1 cellular context compared by ENCODE assay signal in the genomic region with DNA sequence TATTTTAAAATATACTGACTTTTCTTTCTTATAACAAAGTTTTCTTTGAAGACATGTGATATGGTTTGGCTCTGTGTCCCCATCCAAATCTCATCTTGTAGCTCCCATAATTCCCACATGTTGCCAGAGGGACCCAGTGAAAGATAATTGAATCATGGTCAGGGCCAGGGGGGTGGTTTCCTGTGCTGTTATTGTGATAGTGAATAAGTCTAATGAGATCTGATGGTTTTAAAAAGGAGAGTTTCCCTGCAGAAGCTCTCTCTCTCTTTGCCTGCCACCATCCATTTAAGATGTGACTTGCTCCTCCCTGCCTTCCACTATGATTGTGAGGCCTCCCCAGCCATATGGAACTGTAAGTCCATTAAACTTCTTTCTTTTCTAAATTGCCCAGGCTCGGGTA.
TF ChIP-seq lines count a peak whose summit lies in the region.

No MANE protein-coding gene starts in this region.

TF ChIP-seq in SK-N-SH, 30 proteins besides CTCF, POLR2A, EP300 and RAD21 (continued from another document):
- TF ChIP-seq, protein P1, sequence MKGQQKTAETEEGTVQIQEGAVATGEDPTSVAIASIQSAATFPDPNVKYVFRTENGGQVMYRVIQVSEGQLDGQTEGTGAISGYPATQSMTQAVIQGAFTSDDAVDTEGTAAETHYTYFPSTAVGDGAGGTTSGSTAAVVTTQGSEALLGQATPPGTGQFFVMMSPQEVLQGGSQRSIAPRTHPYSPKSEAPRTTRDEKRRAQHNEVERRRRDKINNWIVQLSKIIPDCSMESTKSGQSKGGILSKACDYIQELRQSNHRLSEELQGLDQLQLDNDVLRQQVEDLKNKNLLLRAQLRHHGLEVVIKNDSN (IDR thresholded peaks at IDR 0.05; ENCODE audit: borderline replicate concordance, low read depth) = no peak
- TF ChIP-seq EZH2phosphoT487 (IDR thresholded peaks at IDR 0.05; ENCODE audit: borderline replicate concordance, low read depth) (no peak), ELF1 (IDR thresholded peaks at IDR 0.05) (no peak), TCF12 (IDR thresholded peaks at IDR 0.05) (peak; percentile 25; the same call in 1 of the 2 replicates), CHD2 (IDR thresholded peaks at IDR 0.05; ENCODE audit: low read length, partially characterized antibody) (no peak), TAF1 (IDR thresholded peaks at IDR 0.05; ENCODE audit: borderline replicate concordance, low read depth, low read length) (no peak), YY1 (IDR thresholded peaks at IDR 0.05; ENCODE audit: low read depth) (no peak), TEAD4 (IDR thresholded peaks at IDR 0.05; ENCODE audit: borderline replicate concordance, insufficient read depth) (no peak)
- TF ChIP-seq, protein P2, sequence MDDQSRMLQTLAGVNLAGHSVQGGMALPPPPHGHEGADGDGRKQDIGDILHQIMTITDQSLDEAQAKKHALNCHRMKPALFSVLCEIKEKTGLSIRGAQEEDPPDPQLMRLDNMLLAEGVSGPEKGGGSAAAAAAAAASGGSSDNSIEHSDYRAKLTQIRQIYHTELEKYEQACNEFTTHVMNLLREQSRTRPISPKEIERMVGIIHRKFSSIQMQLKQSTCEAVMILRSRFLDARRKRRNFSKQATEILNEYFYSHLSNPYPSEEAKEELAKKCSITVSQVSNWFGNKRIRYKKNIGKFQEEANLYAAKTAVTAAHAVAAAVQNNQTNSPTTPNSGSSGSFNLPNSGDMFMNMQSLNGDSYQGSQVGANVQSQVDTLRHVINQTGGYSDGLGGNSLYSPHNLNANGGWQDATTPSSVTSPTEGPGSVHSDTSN (IDR thresholded peaks at IDR 0.05) = peak; percentile 34; the same call in 1 of the 2 replicates
